ENCODE assay signal across 18 cellular contexts in the genomic region with DNA sequence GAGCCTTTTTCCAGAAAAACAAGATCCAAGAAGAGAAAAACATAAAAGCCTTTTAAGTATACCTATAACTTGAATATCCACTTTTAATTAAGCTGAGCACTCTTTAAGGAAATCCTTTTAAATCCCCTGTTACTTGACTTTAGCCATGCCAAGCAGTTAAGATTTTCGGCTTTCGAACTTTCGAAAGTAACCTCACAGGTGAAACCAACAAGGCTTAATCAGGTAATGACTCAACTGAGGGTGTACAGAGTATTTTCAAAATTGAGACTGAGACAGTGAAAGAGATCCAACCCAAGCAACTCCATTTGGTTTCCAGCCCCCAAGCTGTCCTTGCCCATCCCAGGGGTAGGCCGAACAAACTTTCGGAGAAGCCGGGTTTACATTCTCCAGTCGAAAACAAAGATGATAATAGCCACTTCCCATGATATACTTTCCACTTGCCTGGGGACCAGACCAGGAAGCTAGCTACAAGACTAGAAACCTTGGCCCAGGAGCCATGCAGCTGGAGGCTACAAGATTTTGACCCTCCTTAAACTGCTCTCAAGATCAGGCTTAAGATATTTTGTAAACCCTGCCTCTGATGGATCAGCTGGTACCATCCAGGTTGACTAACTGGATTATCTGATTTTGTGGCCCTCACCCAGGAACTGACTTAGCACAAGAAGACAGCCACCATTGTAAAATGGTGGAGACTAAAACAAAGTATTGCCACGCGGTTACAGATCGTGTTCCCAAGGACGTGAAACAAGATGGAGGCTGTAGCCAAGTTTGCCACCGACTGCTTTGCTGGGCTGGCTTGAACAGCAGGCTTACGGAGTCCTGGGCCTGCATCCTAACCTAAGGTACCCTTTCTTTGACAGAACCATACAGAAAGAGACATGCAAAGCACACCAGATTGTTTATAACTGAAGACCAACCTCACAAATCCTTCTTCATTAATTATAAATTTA. TPM values are rescaled to one million over a fixed set of nuclear protein-coding genes. Genes with fewer than 3 reads are reported as not detected.
DNase-seq lines count a peak whose midpoint lies in the region; ATAC-seq, FAIRE-seq and TF ChIP-seq lines count a peak whose summit lies in the region.
"Had no signal": no experiment of that assay in that cellular context is flagged by ENCODE, and none has a peak within 500 bp of the region (broad histone marks: within the 10 kb centered on the region; RNA-seq: fewer than 3 reads in every experiment).

No MANE protein-coding gene starts in this region.

- H3K4me1 Mint-ChIP-seq in endodermal cell (peaks cover 36% of the 10 kb centered on the region), nephron progenitor cell (peaks cover 33% of the 10 kb centered on the region)

- no peaks in the 10 kb centered on the region for H3K27me3 ChIP-seq in endodermal cell (ENCODE audit: control insufficient read depth, insufficient read depth, low read length, poor library complexity, severe bottlenecking)
- H3K27me3 ChIP-seq: Peyer's patch had no signal

- H3K4me3 ChIP-seq in endodermal cell (ENCODE audit: low read length) = no peak overlapping the region
- H3K4me3 ChIP-seq: GM12878, Peyer's patch had no signal

- H3K36me3 Mint-ChIP-seq in endodermal cell (ENCODE audit: low read depth) (peaks cover 54% of the 10 kb centered on the region), nephron progenitor cell (ENCODE audit: low read depth) (peaks cover 51% of the 10 kb centered on the region)

- no peak overlapping the region for H3K9ac ChIP-seq in endodermal cell (ENCODE audit: extremely low read depth, low read length, poor library complexity, severe bottlenecking)

- no peak for TF ChIP-seq CTCF in endodermal cell (conservative IDR thresholded peaks at IDR 0.05)
- no peak for TF ChIP-seq CTCF in nephron progenitor cell (IDR thresholded peaks at IDR 0.05)

- peaks cover 25% of the 10 kb centered on the region for H3K9me3 ChIP-seq in endodermal cell (ENCODE audit: control insufficient read depth, low read length)
- H3K9me3 ChIP-seq: Peyer's patch had no signal

- WGBS in endodermal cell (ENCODE audit: insufficient coverage in 1 of 2, insufficient read length in 1 of 2), 2 experiments = 95 to 98% methylated on average over 13 of the region's 13 CpGs

- no peak for FAIRE-seq in GM19239 (lab: Jason Lieb, UNC)
- FAIRE-seq: GM12878 had no signal

- H3K27me3 Mint-ChIP-seq in endodermal cell (ENCODE audit: insufficient read depth) (no peaks in the 10 kb centered on the region), nephron progenitor cell (ENCODE audit: low read depth, poor library complexity) (peaks cover 8% of the 10 kb centered on the region)
- H3K27me3 Mint-ChIP-seq: CD8-positive, alpha-beta memory T cell had no signal

- peaks cover 11% of the 10 kb centered on the region for H3K4me1 ChIP-seq in endodermal cell (ENCODE audit: control insufficient read depth, insufficient read depth, low read length)
- H3K4me1 ChIP-seq: Peyer's patch had no signal

- peak overlapping the region; percentile 32 for H3K27ac Mint-ChIP-seq in endodermal cell
- H3K27ac Mint-ChIP-seq in nephron progenitor cell = peak overlapping the region; percentile 40

- no peak overlapping the region for H3K27ac ChIP-seq in endodermal cell (ENCODE audit: low read depth, low read length)
- H3K27ac ChIP-seq: Peyer's patch had no signal

- H3K9me3 Mint-ChIP-seq in endodermal cell = peaks cover 5% of the 10 kb centered on the region
- peaks cover 18% of the 10 kb centered on the region for H3K9me3 Mint-ChIP-seq in nephron progenitor cell
- H3K9me3 Mint-ChIP-seq: CD8-positive, alpha-beta memory T cell had no signal

- DNase-seq in NCI-H226 (peak; percentile 0), endodermal cell (no peak), nephron progenitor cell (no peak), GM19239 (ENCODE audit: insufficient read length, low spot score) (no peak)
- no peak for DNase-seq in stimulated activated CD8-positive, alpha-beta memory T cell treated with anti-CD3 and anti-CD28 coated beads, Interleukin-4, amount 100 ng/mL, for 48 hours
- DNase-seq in stimulated activated CD4-positive, alpha-beta T cell treated with anti-CD3 and anti-CD28 coated beads, Interleukin-4, amount 100 ng/mL, for 24 hours = no peak
- DNase-seq: C1 segment of cervical spinal cord; CD8-positive, alpha-beta memory T cell; DMS53; EL; Karpas-422; NCI-H1048; NCI-H1436; NCI-H1930; NCI-H526; Peyer's patch had no signal

- H3K4me3 Mint-ChIP-seq in endodermal cell (no peak overlapping the region), nephron progenitor cell (no peak overlapping the region)
- H3K4me3 Mint-ChIP-seq: CD8-positive, alpha-beta memory T cell had no signal

- peaks cover 79% of the 10 kb centered on the region for H3K36me3 ChIP-seq in endodermal cell (ENCODE audit: control insufficient read depth, insufficient read depth, low read length)

- ATAC-seq in HG03521 (IDR thresholded peaks at IDR 0.05; ENCODE audit: unreplicated experiment) = peak; percentile 65
- ATAC-seq: GM12878 had no signal

RNA-seq across cellular contexts. Expression of gene C1GALT1, which starts 32.3 kb away (rescaled TPM):
- 100 to 1,000 TPM in 1 of 2 donors, 10 to 100 TPM in 1; 65.7 to 132 TPM for total RNA-seq in endodermal cell
- 38.2 TPM for polyA plus RNA-seq in endodermal cell (2013, experiment 1 of 2)
- polyA plus RNA-seq in endodermal cell (2013, experiment 2 of 2) = 48.4 TPM
